22 cellular contexts compared by ENCODE assay signal in the genomic region with DNA sequence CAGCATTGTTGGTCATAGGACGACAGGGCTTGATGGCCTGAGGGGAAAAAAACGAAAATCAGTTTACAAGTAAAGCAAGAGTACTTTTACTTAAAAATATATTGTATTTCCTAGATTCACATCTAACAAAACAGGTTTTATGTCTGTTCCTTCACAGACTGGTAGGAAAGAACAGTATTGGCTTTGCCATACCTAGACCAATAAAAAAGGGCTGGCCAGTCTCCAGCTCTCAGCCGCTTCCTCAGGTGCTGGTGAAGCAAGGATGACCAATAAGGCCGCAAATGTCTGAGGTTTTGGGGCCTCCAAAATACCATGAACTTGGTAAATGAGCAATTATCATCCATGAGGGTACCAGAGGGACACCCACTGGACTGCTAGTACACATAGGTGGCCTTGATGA. TPM values are rescaled to one million over a fixed set of nuclear protein-coding genes. Genes with fewer than 3 reads are reported as not detected.
DNase-seq lines count a peak whose midpoint lies in the region; ATAC-seq and TF ChIP-seq lines count a peak whose summit lies in the region.
"Had no signal": no experiment of that assay in that cellular context is flagged by ENCODE, and none has a peak within 500 bp of the region (broad histone marks: within the 10 kb centered on the region; RNA-seq: fewer than 3 reads in every experiment).

No MANE protein-coding gene starts in this region.

- H3K4me1 ChIP-seq in CD8-positive, alpha-beta memory T cell (ENCODE audit: insufficient read depth, low read length), result no peaks in the 10 kb centered on the region
- H3K4me1 ChIP-seq: A549; BE2C; BLaER1 treated with 17β-estradiol and CSF1 and Interleukin-3, amounts not matched to agents 10 nM and 100 nM had no signal

- CTCF ChIA-PET in CD8-positive, alpha-beta memory T cell (lab: Charles Lee), result no interaction called here

- H3K4me1 Mint-ChIP-seq in CD8-positive, alpha-beta memory T cell, result peaks cover 0 to 5% (median 0%) of the 10 kb centered on the region in 3 donors
- H3K4me1 Mint-ChIP-seq: CD14-positive monocyte had no signal

- POLR2A ChIA-PET in CD8-positive, alpha-beta memory T cell (lab: Charles Lee), result no interaction called here

- no peaks in the 10 kb centered on the region for H3K27me3 ChIP-seq in CD8-positive, alpha-beta memory T cell (ENCODE audit: insufficient read depth, low read length, poor library complexity, severe bottlenecking)
- H3K27me3 ChIP-seq: BE2C; BLaER1 treated with 17β-estradiol and CSF1 and Interleukin-3, amounts not matched to agents 10 nM and 100 nM had no signal

- H3K36me3 ChIP-seq in CD8-positive, alpha-beta memory T cell (ENCODE audit: insufficient read depth, low read length), result peaks cover 48% of the 10 kb centered on the region

- H3K27me3 Mint-ChIP-seq in CD8-positive, alpha-beta memory T cell, result no peaks in the 10 kb centered on the region
- H3K27me3 Mint-ChIP-seq: CD4-positive, alpha-beta memory T cell had no signal

- H3K4me3 ChIP-seq in CD8-positive, alpha-beta memory T cell (ENCODE audit: low read length), result no peak overlapping the region
- H3K4me3 ChIP-seq: A549; BLaER1 treated with 17β-estradiol and CSF1 and Interleukin-3, amounts not matched to agents 10 nM and 100 nM; GM23338 had no signal

- H3K9me3 Mint-ChIP-seq in CD8-positive, alpha-beta memory T cell, result no peaks in the 10 kb centered on the region
- H3K9me3 Mint-ChIP-seq: CD4-positive, alpha-beta memory T cell; GM23338; H9 had no signal

- no peak for ATAC-seq in GM21515 (IDR thresholded peaks at IDR 0.05; ENCODE audit: unreplicated experiment)
- ATAC-seq: A549, GM23338, HCT116 had no signal

- H3K27ac ChIP-seq in VCaP, result peak overlapping the region; percentile 15; the same call in 1 of the 2 replicates
- no peak overlapping the region for H3K27ac ChIP-seq in CD8-positive, alpha-beta memory T cell (ENCODE audit: low read depth, low read length)
- H3K27ac ChIP-seq: A549; BLaER1 treated with 17β-estradiol and CSF1 and Interleukin-3, amounts not matched to agents 10 nM and 100 nM had no signal

- no peaks in the 10 kb centered on the region for H3K9me3 ChIP-seq in CD8-positive, alpha-beta memory T cell (ENCODE audit: low read length)
- H3K9me3 ChIP-seq: A549; BE2C; BLaER1 treated with 17β-estradiol and CSF1 and Interleukin-3, amounts not matched to agents 10 nM and 100 nM had no signal

- peaks cover 12 to 93% (median 35%) of the 10 kb centered on the region in 3 donors for H3K36me3 Mint-ChIP-seq in CD8-positive, alpha-beta memory T cell

- no peak overlapping the region for H3K4me3 Mint-ChIP-seq in CD8-positive, alpha-beta memory T cell
- H3K4me3 Mint-ChIP-seq: CD14-positive monocyte; CD4-positive, alpha-beta memory T cell; GM23338; H9 had no signal

- no peak for TF ChIP-seq CTCF in VCaP (conservative IDR thresholded peaks at IDR 0.05)

- no peak overlapping the region for H3K27ac Mint-ChIP-seq in CD8-positive, alpha-beta memory T cell
- H3K27ac Mint-ChIP-seq: GM23338 had no signal

- DNase-seq in COLO829 (ENCODE audit: low spot score) (peak; percentile 18), foreskin melanocyte (peak; percentile 11), NCI-H1092 treated with DMSO at 0.1 percent for 48 hours (lab: John Stamatoyannopoulos, UW) (no peak), GF-D8 (lab: John Stamatoyannopoulos, UW) (no peak)
- no peak for DNase-seq in CD8-positive, alpha-beta memory T cell
- DNase-seq: 8988T; ACHN; AML-193; BE2C; CD4-positive, alpha-beta memory T cell; DMS 273 treated with DMSO at 0.1 percent for 48 hours; DMS79; EL; GDM1; H9 had no signal

RNA-seq across cellular contexts. Expression of a gene that starts 36.6 kb away (rescaled TPM):
- 10 to 100 TPM; 64.1 to 75.0 TPM for total RNA-seq in CD8-positive, alpha-beta memory T cell
- 22.2 TPM for polyA plus RNA-seq in CD8-positive, alpha-beta memory T cell

RNA-seq across cellular contexts. Expression of a gene that starts 36.8 kb away (rescaled TPM):
- 10 to 100 TPM; 29.8 to 32.5 TPM for total RNA-seq in CD8-positive, alpha-beta memory T cell
- 19.0 TPM for polyA plus RNA-seq in CD8-positive, alpha-beta memory T cell

Comparison
In these comparisons a context has a peak if more than half of its experiments do, and no peak if none do; other contexts are left out.
1. DNase-seq: peak in COLO829 (single experiment) and foreskin melanocyte (single experiment); none in NCI-H1092 treated with DMSO at 0.1 percent for 48 hours (single experiment), GF-D8 (single experiment) and CD8-positive, alpha-beta memory T cell (0 of 5).